Comparison of ENCODE assay signal across 9 cellular contexts in the genomic region with DNA sequence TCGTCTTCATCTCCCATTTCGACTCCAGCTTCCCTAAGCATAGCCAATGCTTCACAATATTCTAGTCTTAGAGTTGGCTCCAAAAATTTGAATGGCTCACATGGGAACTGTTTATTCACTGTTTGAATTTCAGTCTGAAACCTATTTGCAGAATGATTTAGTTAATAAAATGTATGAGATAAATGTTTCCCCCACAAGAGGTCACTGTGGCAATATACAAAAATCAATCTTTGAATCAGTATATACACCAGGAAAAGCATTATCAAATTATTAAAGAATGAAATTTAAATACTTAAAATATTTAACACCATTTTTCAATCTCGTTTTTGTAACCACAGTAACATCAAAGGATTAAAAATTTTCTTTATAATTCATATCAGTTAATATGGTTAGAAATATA. TPM values are rescaled to one million over a fixed set of nuclear protein-coding genes. Genes with fewer than 3 reads are reported as not detected.
DNase-seq lines count a peak whose midpoint lies in the region; ATAC-seq and TF ChIP-seq lines count a peak whose summit lies in the region.
"Had no signal": no experiment of that assay in that cellular context is flagged by ENCODE, and none has a peak within 500 bp of the region (broad histone marks: within the 10 kb centered on the region; RNA-seq: fewer than 3 reads in every experiment).

No MANE protein-coding gene starts in this region.

- no peak overlapping the region for H3K27ac ChIP-seq in CD8-positive, alpha-beta memory T cell (ENCODE audit: low read depth, low read length)
- H3K27ac ChIP-seq in prostate gland = no peak overlapping the region

- ATAC-seq in HG03442 (IDR thresholded peaks at IDR 0.05; ENCODE audit: unreplicated experiment) (no peak), HG03469 (IDR thresholded peaks at IDR 0.05; ENCODE audit: unreplicated experiment) (no peak)

- WGBS in prostate gland = 31% methylated on average over 3 of the region's 3 CpGs

- H3K36me3 Mint-ChIP-seq in CD8-positive, alpha-beta memory T cell = peaks cover 0 to 31% (median 7%) of the 10 kb centered on the region in 3 donors

- H3K4me3 ChIP-seq in CD8-positive, alpha-beta memory T cell (ENCODE audit: low read length) = no peak overlapping the region
- no peak overlapping the region for H3K4me3 ChIP-seq in prostate gland

- H3K27me3 Mint-ChIP-seq in CD8-positive, alpha-beta memory T cell = no peaks in the 10 kb centered on the region
- H3K27me3 Mint-ChIP-seq: IgD-negative memory B cell had no signal

- POLR2A ChIA-PET in CD8-positive, alpha-beta memory T cell (lab: Charles Lee) = no interaction called here

- TF ChIP-seq CTCF in prostate gland (IDR thresholded peaks at IDR 0.05) = peak in 3 of 4 experiments; percentile 57 to 63 (median 62)

- H3K4me3 Mint-ChIP-seq in CD8-positive, alpha-beta memory T cell = no peak overlapping the region
- H3K4me3 Mint-ChIP-seq: IgD-negative memory B cell had no signal

- H3K27me3 ChIP-seq in CD8-positive, alpha-beta memory T cell (ENCODE audit: insufficient read depth, low read length, poor library complexity, severe bottlenecking) = no peaks in the 10 kb centered on the region
- H3K27me3 ChIP-seq in prostate gland (replicated peaks; ENCODE audit: insufficient read depth) = no peaks in the 10 kb centered on the region

- H3K27ac Mint-ChIP-seq in CD8-positive, alpha-beta memory T cell = peak overlapping the region in 5 of 8 donors; percentile 0 to 87 (median 49)

- no peak for TF ChIP-seq POLR2A in erythroblast (IDR thresholded peaks at IDR 0.05; ENCODE audit: low read length)
- no peak for TF ChIP-seq POLR2A in prostate gland (IDR thresholded peaks at IDR 0.05)

- H3K4me1 ChIP-seq in CD8-positive, alpha-beta memory T cell (ENCODE audit: insufficient read depth, low read length) = no peaks in the 10 kb centered on the region
- H3K4me1 ChIP-seq in prostate gland (replicated peaks) = no peaks in the 10 kb centered on the region

- intact Hi-C loops in prostate gland (cut with DNase I) = no loop called here

- H3K9me3 Mint-ChIP-seq in CD8-positive, alpha-beta memory T cell = no peaks in the 10 kb centered on the region
- H3K9me3 Mint-ChIP-seq: IgD-negative memory B cell had no signal

- no peaks in the 10 kb centered on the region for H3K36me3 ChIP-seq in CD8-positive, alpha-beta memory T cell (ENCODE audit: insufficient read depth, low read length)
- no peaks in the 10 kb centered on the region for H3K36me3 ChIP-seq in prostate gland

- peaks cover 0 to 9% (median 4%) of the 10 kb centered on the region in 3 donors for H3K4me1 Mint-ChIP-seq in CD8-positive, alpha-beta memory T cell

- CTCF ChIA-PET in CD8-positive, alpha-beta memory T cell (lab: Charles Lee) = interaction anchor here (7.4 kb wide), 1 partner anchor 467 kb away, joined by 194 read pairs; no protein-coding TSS in a partner anchor

- H3K9me3 ChIP-seq in CD8-positive, alpha-beta memory T cell (ENCODE audit: low read length) = no peaks in the 10 kb centered on the region
- no peaks in the 10 kb centered on the region for H3K9me3 ChIP-seq in prostate gland

- DNase-seq in CD8-positive, alpha-beta memory T cell = peak in 2 of 5 donors; percentile 35 to 50
- DNase-seq in HS-27A (ENCODE audit: low read depth) (peak; percentile 31), RKO (ENCODE audit: low spot score) (peak; percentile 66), erythroblast (lab: John Stamatoyannopoulos, UW) (peak; percentile 39 to 60), prostate gland (ENCODE audit: low spot score) (peak; percentile 26), GM19240 (ENCODE audit: insufficient read length, low spot score) (no peak)

RNA-seq across cellular contexts. Expression of a gene that starts 40.0 kb away (rescaled TPM):
- total RNA-seq in CD8-positive, alpha-beta memory T cell = 100 to 1,000 TPM; 175 to 178 TPM
- 14.8 TPM for polyA plus RNA-seq in CD8-positive, alpha-beta memory T cell
- total RNA-seq in prostate gland = 10 to 100 TPM in 1 of 2 donors, 1 to 10 TPM in 1; 6.8 to 19.8 TPM

Comparison
In these comparisons a context has a peak if more than half of its experiments do, and no peak if none do; other contexts are left out.
1. RNA of a gene that starts 40.0 kb away (total RNA-seq): 175 to 178 TPM in CD8-positive, alpha-beta memory T cell; 6.8 to 19.8 TPM in prostate gland; every median in the first group is over 4 times any median in the second.